In genomic region chr1:38708701-38709258, GRCh38 we compare ENCODE assay signal across 35 cellular contexts.
"Had no signal": no experiment of that assay in that cellular context is flagged by ENCODE, and none has a peak within 500 bp of the region (broad histone marks: within the 10 kb centered on the region; RNA-seq: fewer than 3 reads in every experiment).

No MANE protein-coding gene starts in this region.

- H3K27me3 ChIP-seq: adrenal gland, body of pancreas, brain microvascular endothelial cell, breast epithelium had no signal

- H3K4me1 Mint-ChIP-seq: activated B cell treated with CpG ODN at 0.5 μM for 24 hours; activated CD4-positive, alpha-beta T cell treated with anti-CD3 and anti-CD28 coated beads, Interleukin-2, amount 10 ng/mL, durations not matched to agents 24 days and 14 days; activated naive CD8-positive, alpha-beta T cell treated with anti-CD3 and anti-CD28 coated beads for 36 hours; activated T-helper 17 cell treated with anti-CD3 and anti-CD28 coated beads, Interleukin-2, amount 50 U/mL, for 72 hours had no signal

- ATAC-seq: activated CD8-positive, alpha-beta T cell treated with anti-CD3 and anti-CD28 coated beads for 36 hours; activated naive CD4-positive, alpha-beta T cell treated with anti-CD3 and anti-CD28 coated beads, Interleukin-2, amount 50 U/mL, for 72 hours; activated T-cell treated with anti-CD3 and anti-CD28 coated beads, Interleukin-2, amount 50 U/mL, for 4 hours; activated T-cell treated with anti-CD3 and anti-CD28 coated beads, Interleukin-2, amount 50 U/mL, for 72 hours; activated T-helper 17 cell treated with anti-CD3 and anti-CD28 coated beads, Interleukin-2, amount 50 U/mL, for 72 hours; body of pancreas had no signal

- H3K9me3 Mint-ChIP-seq: T-helper 2 cell treated with Interferon-gamma antibody and Interleukin-4, amounts not matched to agents 5 μg/mL and 100 μg/mL, for 36 hours had no signal

- H3K27ac ChIP-seq: adrenal gland, body of pancreas, brain microvascular endothelial cell, breast epithelium, VCaP had no signal

- H3K36me3 ChIP-seq: adrenal gland, brain microvascular endothelial cell, breast epithelium had no signal

- H3K4me3 ChIP-seq: adrenal gland, body of pancreas, breast epithelium had no signal

- DNase-seq: activated B cell treated with CpG ODN at 0.5 μM for 24 hours; activated CD4-positive, alpha-beta memory T cell treated with anti-CD3 and anti-CD28 coated beads for 36 hours; activated CD4-positive, alpha-beta T cell treated with anti-CD3 and anti-CD28 coated beads for 4 hours; activated CD4-positive, alpha-beta T cell treated with anti-CD3 and anti-CD28 coated beads, Interleukin-2, amount 10 ng/mL, durations not matched to agents 24 days and 14 days; activated CD4-positive, alpha-beta T cell treated with anti-CD3 and anti-CD28 coated beads, Interleukin-2, amount 50 U/mL, for 1 hour; activated CD4-positive, alpha-beta T cell treated with anti-CD3 and anti-CD28 coated beads, Interleukin-2, amount 50 U/mL, for 4 hours; activated CD4-positive, CD25-positive, alpha-beta regulatory T cell treated with anti-CD3 and anti-CD28 coated beads, Interleukin-2, amount 50 U/mL, for 72 hours; activated CD8-positive, alpha-beta memory T cell treated with anti-CD3 and anti-CD28 coated beads, Interleukin-2, amount 50 U/mL, for 4 hours; activated CD8-positive, alpha-beta T cell treated with anti-CD3 and anti-CD28 coated beads for 36 hours; activated effector memory CD4-positive, alpha-beta T cell treated with anti-CD3 and anti-CD28 coated beads, Interleukin-2, amount 50 U/mL, for 16 hours; activated gamma-delta T cell treated with Interleukin-2 at 50 U/mL for 16 hours; activated naive CD4-positive, alpha-beta T cell; activated naive CD4-positive, alpha-beta T cell treated with anti-CD3 and anti-CD28 coated beads for 36 hours; activated naive CD4-positive, alpha-beta T cell treated with anti-CD3 and anti-CD28 coated beads, Interleukin-2, amount 50 U/mL, for 16 hours; activated naive CD8-positive, alpha-beta T cell treated with anti-CD3 and anti-CD28 coated beads for 36 hours; activated T-cell treated with anti-CD3 and anti-CD28 coated beads for 4 hours; activated T-cell treated with anti-CD3 and anti-CD28 coated beads, Interleukin-2, amount 50 U/mL, for 1 hour; activated T-cell treated with anti-CD3 and anti-CD28 coated beads, Interleukin-2, amount 50 U/mL, for 4 hours; activated T-cell treated with anti-CD3 and anti-CD28 coated beads, Interleukin-2, amount 50 U/mL, for 72 hours; adrenal gland; amniotic stem cell; aorta; body of pancreas; brain microvascular endothelial cell; central memory CD4-positive, alpha-beta T cell; T-helper 1 cell; T-helper 2 cell; T-helper 9 cell had no signal

- H3K4me1 ChIP-seq: adrenal gland, body of pancreas, breast epithelium had no signal

- H3K27ac Mint-ChIP-seq: activated B cell treated with CpG ODN at 0.5 μM for 24 hours; activated CD4-positive, alpha-beta memory T cell treated with anti-CD3 and anti-CD28 coated beads for 36 hours; activated CD4-positive, alpha-beta T cell treated with anti-CD3 and anti-CD28 coated beads, Interleukin-2, amount 10 ng/mL, durations not matched to agents 24 days and 14 days; activated CD8-positive, alpha-beta T cell treated with anti-CD3 and anti-CD28 coated beads for 36 hours; activated naive CD4-positive, alpha-beta T cell treated with anti-CD3 and anti-CD28 coated beads for 36 hours; activated naive CD4-positive, alpha-beta T cell treated with anti-CD3 and anti-CD28 coated beads, Interleukin-2, amount 50 U/mL, for 72 hours; activated naive CD8-positive, alpha-beta T cell treated with anti-CD3 and anti-CD28 coated beads for 36 hours; activated T-cell treated with anti-CD3 and anti-CD28 coated beads, Interleukin-2, amount 50 U/mL, for 72 hours; activated T-helper 1 cell treated with anti-CD3 and anti-CD28 coated beads, Interleukin-12 subunit alpha, Interleukin-12 subunit beta, Interleukin-2, Interleukin-4 antibody, amounts not matched to agents 30 ng/mL and 10 ng/mL and 1 ng/mL, durations not matched to agents 14 hours and 24 hours and 36 hours; activated T-helper 17 cell treated with anti-CD3 and anti-CD28 coated beads, Interleukin-2, amount 50 U/mL, for 72 hours; T-helper 1 cell treated with Interleukin-12 subunit alpha and Interleukin-12 subunit beta and Interleukin-4 antibody, amounts not matched to agents 30 μg/mL and 1 μg/mL, for 36 hours; T-helper 2 cell treated with Interferon-gamma antibody and Interleukin-4, amounts not matched to agents 5 μg/mL and 100 μg/mL, for 36 hours had no signal

- H3K9me3 ChIP-seq: adrenal gland, body of pancreas had no signal

- H3K4me3 Mint-ChIP-seq: activated B cell treated with CpG ODN at 0.5 μM for 24 hours; activated CD4-positive, alpha-beta memory T cell treated with anti-CD3 and anti-CD28 coated beads for 36 hours; activated CD4-positive, alpha-beta T cell treated with anti-CD3 and anti-CD28 coated beads, Interleukin-2, amount 10 ng/mL, durations not matched to agents 24 days and 14 days; activated CD8-positive, alpha-beta T cell treated with anti-CD3 and anti-CD28 coated beads for 36 hours; activated naive CD4-positive, alpha-beta T cell treated with anti-CD3 and anti-CD28 coated beads for 36 hours; activated naive CD8-positive, alpha-beta T cell treated with anti-CD3 and anti-CD28 coated beads for 36 hours; activated T-cell treated with anti-CD3 and anti-CD28 coated beads, Interleukin-2, amount 50 U/mL, for 4 hours; activated T-cell treated with anti-CD3 and anti-CD28 coated beads, Interleukin-2, amount 50 U/mL, for 72 hours; activated T-helper 1 cell treated with anti-CD3 and anti-CD28 coated beads, Interleukin-12 subunit alpha, Interleukin-12 subunit beta, Interleukin-2, Interleukin-4 antibody, amounts not matched to agents 30 ng/mL and 10 ng/mL and 1 ng/mL, durations not matched to agents 14 hours and 24 hours and 36 hours; activated T-helper 17 cell treated with anti-CD3 and anti-CD28 coated beads, Interleukin-2, amount 50 U/mL, for 72 hours; T-helper 1 cell treated with Interleukin-12 subunit alpha and Interleukin-12 subunit beta and Interleukin-4 antibody, amounts not matched to agents 30 μg/mL and 1 μg/mL, for 36 hours; T-helper 2 cell treated with Interferon-gamma antibody and Interleukin-4, amounts not matched to agents 5 μg/mL and 100 μg/mL, for 36 hours had no signal

- H3K36me3 Mint-ChIP-seq: activated CD4-positive, alpha-beta memory T cell treated with anti-CD3 and anti-CD28 coated beads for 36 hours had no signal
